Comparison of ENCODE assay signal across 8 cellular contexts in genomic region chr2:241443486-241444223, GRCh38.
DNase-seq lines count a peak whose midpoint lies in the region; ATAC-seq, FAIRE-seq and TF ChIP-seq lines count a peak whose summit lies in the region.

No MANE protein-coding gene starts in this region.

- TF ChIP-seq CTCF in activated CD8-positive, alpha-beta T cell treated with anti-CD3 and anti-CD28 coated beads for 36 hours (IDR thresholded peaks at IDR 0.05), result no peak
- TF ChIP-seq CTCF in fibroblast of the aortic adventitia (IDR thresholded peaks at IDR 0.05; ENCODE audit: insufficient read depth, low read length) (no peak), D721Med (IDR thresholded peaks at IDR 0.05; ENCODE audit: insufficient read depth, missing control alignments) (no peak)

- peaks cover 46% of the 10 kb centered on the region for H3K36me3 Mint-ChIP-seq in activated CD8-positive, alpha-beta T cell treated with anti-CD3 and anti-CD28 coated beads for 36 hours (ENCODE audit: low read depth)

- POLR2A ChIA-PET in activated CD8-positive, alpha-beta T cell treated with anti-CD3 and anti-CD28 coated beads for 36 hours (lab: Charles Lee), result interaction anchor here (0.7 to 1.4 kb wide), 5 partner anchors 42 to 293 kb away, joined by 3 to 4 read pairs (median 3); partner anchors contain the start of genes ATG4B, HDLBP, SEPTIN2 and THAP4

- H3K4me1 Mint-ChIP-seq in activated CD8-positive, alpha-beta T cell treated with anti-CD3 and anti-CD28 coated beads for 36 hours (ENCODE audit: low read depth), result peaks cover 28% of the 10 kb centered on the region

- no peak for FAIRE-seq in D721Med (lab: Jason Lieb, UNC)

- peak overlapping the region; percentile 53 for H3K4me3 Mint-ChIP-seq in activated CD8-positive, alpha-beta T cell treated with anti-CD3 and anti-CD28 coated beads for 36 hours

- DNase-seq in NCI-H748 (lab: John Stamatoyannopoulos, UW; ENCODE audit: unreplicated experiment) (peak; percentile 16), NCI-H748 treated with DMSO at 0.1 percent for 48 hours (lab: John Stamatoyannopoulos, UW) (no peak), NCI-H2107 treated with DMSO at 0.1 percent for 48 hours (lab: John Stamatoyannopoulos, UW; ENCODE audit: unreplicated experiment) (peak; percentile 92), fibroblast of the aortic adventitia (ENCODE audit: low read depth) (peak; percentile 17), D341Med (ENCODE audit: low spot score) (no peak), D721Med (ENCODE audit: insufficient read length, low spot score) (no peak)
- peak; percentile 96 for DNase-seq in activated CD8-positive, alpha-beta T cell treated with anti-CD3 and anti-CD28 coated beads for 36 hours
- DNase-seq in stimulated activated CD8-positive, alpha-beta memory T cell treated with anti-CD3 and anti-CD28 coated beads, Interleukin-4, amount 100 ng/mL, for 4 hours (ENCODE audit: low read depth in 2 of 2, low spot score in 1 of 2), result peak; percentile 79 to 92

- ATAC-seq in activated CD8-positive, alpha-beta T cell treated with anti-CD3 and anti-CD28 coated beads for 36 hours, result peak; percentile 87

- H3K27me3 Mint-ChIP-seq in activated CD8-positive, alpha-beta T cell treated with anti-CD3 and anti-CD28 coated beads for 36 hours, result peaks cover 45% of the 10 kb centered on the region

- no peaks in the 10 kb centered on the region for H3K9me3 Mint-ChIP-seq in activated CD8-positive, alpha-beta T cell treated with anti-CD3 and anti-CD28 coated beads for 36 hours

- peak overlapping the region; percentile 79 for H3K27ac Mint-ChIP-seq in activated CD8-positive, alpha-beta T cell treated with anti-CD3 and anti-CD28 coated beads for 36 hours

- intact Hi-C loops in activated CD8-positive, alpha-beta T cell treated with anti-CD3 and anti-CD28 coated beads for 36 hours (cut with micrococcal nuclease), result no loop called here

- no peak overlapping the region for H3K4me3 ChIP-seq in fibroblast of the aortic adventitia (ENCODE audit: low read depth, low read length)

- CTCF ChIA-PET in activated CD8-positive, alpha-beta T cell treated with anti-CD3 and anti-CD28 coated beads for 36 hours (lab: Charles Lee), result interaction anchor here (0.8 kb wide), 1 partner anchor 167 kb away, joined by 3 read pairs; no protein-coding TSS in a partner anchor

Comparison
In these comparisons a context has a peak if more than half of its experiments do, and no peak if none do; other contexts are left out.
1. DNase-seq: peak in NCI-H748 (single experiment), NCI-H2107 treated with DMSO at 0.1 percent for 48 hours (single experiment), activated CD8-positive, alpha-beta T cell treated with anti-CD3 and anti-CD28 coated beads for 36 hours (single experiment), fibroblast of the aortic adventitia (single experiment) and stimulated activated CD8-positive, alpha-beta memory T cell treated with anti-CD3 and anti-CD28 coated beads, Interleukin-4, amount 100 ng/mL, for 4 hours (2 of 2); none in NCI-H748 treated with DMSO at 0.1 percent for 48 hours (single experiment), D341Med (single experiment) and D721Med (single experiment).